10 cellular contexts compared by ENCODE assay signal in genomic region chr2:144183744-144184143, GRCh38.
A peak's percentile ranks its signal among the peaks of the same experiment; 100 is the strongest.
DNase-seq lines count a peak whose midpoint lies in the region; ATAC-seq, FAIRE-seq and TF ChIP-seq lines count a peak whose summit lies in the region.
"Had no signal": no experiment of that assay in that cellular context is flagged by ENCODE, and none has a peak within 500 bp of the region (broad histone marks: within the 10 kb centered on the region; RNA-seq: fewer than 3 reads in every experiment).

No MANE protein-coding gene starts in this region.

- H3K4me1 ChIP-seq in SK-N-SH (ENCODE audit: control insufficient read depth in 1 of 2, insufficient read depth in 2 of 2, low read depth in 1 of 2, low read length in 1 of 2) (no peaks in the 10 kb centered on the region; a peak in 2 of 4 replicates), HepG2 (ENCODE audit: insufficient read depth, low read length) (no peaks in the 10 kb centered on the region)

- H2AFZ ChIP-seq in SK-N-SH (ENCODE audit: low read depth) (no peak overlapping the region), HepG2 (ENCODE audit: low read length) (no peak overlapping the region)

- H3F3A ChIP-seq in SK-N-SH (replicated peaks; ENCODE audit: insufficient read depth): no peaks in the 10 kb centered on the region

- TF ChIP-seq EP300 in SK-N-SH (IDR thresholded peaks at IDR 0.05; ENCODE audit: borderline replicate concordance in 1 of 2, low read depth in 1 of 2, low read length in 1 of 2) (no peak), HepG2 (IDR thresholded peaks at IDR 0.05; ENCODE audit: low read depth in 2 of 2, low read length in 2 of 2) (no peak), HepG2 (CRISPR knock-in tag; IDR thresholded peaks at IDR 0.05; ENCODE audit: borderline replicate concordance) (no peak)

- peaks cover 4% of the 10 kb centered on the region for H3K36me3 Mint-ChIP-seq in memory B cell

- H3K4me1 Mint-ChIP-seq in memory B cell: peaks cover 16% of the 10 kb centered on the region

- ATAC-seq in HG03442 (IDR thresholded peaks at IDR 0.05; ENCODE audit: unreplicated experiment) (peak; percentile 100), memory B cell (ENCODE audit: low read depth) (peak; percentile 98), HepG2 (no peak)

- H3K9me2 ChIP-seq in SK-N-SH: no peaks in the 10 kb centered on the region

- H3K36me3 ChIP-seq in SK-N-SH (replicated peaks in 1 of 2; ENCODE audit: control insufficient read depth in 1 of 2, insufficient read depth in 2 of 2, low read length in 1 of 2) (no peaks in the 10 kb centered on the region), HepG2 (replicated peaks in 1 of 2; ENCODE audit: control insufficient read depth in 1 of 2, insufficient read depth in 2 of 2, low read length in 2 of 2) (no peaks in the 10 kb centered on the region)
- H3K36me3 ChIP-seq: upper lobe of left lung had no signal

- no peak for FAIRE-seq in HepG2 (lab: Jason Lieb, UNC)

- no peaks in the 10 kb centered on the region for H3K9me3 Mint-ChIP-seq in memory B cell

- H3K79me2 ChIP-seq in SK-N-SH (ENCODE audit: insufficient read depth): no peaks in the 10 kb centered on the region
- no peaks in the 10 kb centered on the region for H3K79me2 ChIP-seq in HepG2 (ENCODE audit: insufficient read depth, low read length)

- DNase-seq in DMS 273 (lab: John Stamatoyannopoulos, UW; ENCODE audit: unreplicated experiment): peak; percentile 27
- no peak for DNase-seq in DMS 273 treated with DMSO at 0.1 percent for 48 hours (lab: John Stamatoyannopoulos, UW)
- DNase-seq in activated CD8-positive, alpha-beta memory T cell treated with anti-CD3 and anti-CD28 coated beads, Interleukin-2, amount 50 U/mL, for 4 hours: peak; percentile 74
- peak; percentile 42 to 59 for DNase-seq in memory B cell (ENCODE audit: low spot score in 2 of 2)
- no peak for DNase-seq in SK-N-SH
- no peak for DNase-seq in HepG2 (ENCODE audit: low spot score)
- DNase-seq in SIG-M5 treated with dmso at 0.1 percent for 504 hours (lab: John Stamatoyannopoulos, UW; ENCODE audit: unreplicated experiment): no peak

- no peaks in the 10 kb centered on the region for H3K27me3 ChIP-seq in SK-N-SH (ENCODE audit: insufficient read depth)
- no peaks in the 10 kb centered on the region for H3K27me3 ChIP-seq in HepG2 (ENCODE audit: control insufficient read depth in 1 of 2, insufficient read depth in 2 of 2, low read length in 2 of 2)
- H3K27me3 ChIP-seq: upper lobe of left lung had no signal

- H3K9ac ChIP-seq in SK-N-SH: no peak overlapping the region
- H3K9ac ChIP-seq in HepG2 (ENCODE audit: insufficient read depth, low read depth, low read length): no peak overlapping the region

- intact Hi-C loops in HepG2 (cut with micrococcal nuclease; ENCODE audit: unreplicated experiment): no loop called here

- H3K9me3 ChIP-seq in SK-N-SH (no peaks in the 10 kb centered on the region), HepG2 (ENCODE audit: low read length) (no peaks in the 10 kb centered on the region)
- H3K9me3 ChIP-seq: upper lobe of left lung had no signal

- H4K20me1 ChIP-seq in SK-N-SH (ENCODE audit: insufficient read depth): no peaks in the 10 kb centered on the region
- no peaks in the 10 kb centered on the region for H4K20me1 ChIP-seq in HepG2 (ENCODE audit: insufficient read depth, low read length)

- CTCF ChIA-PET in SK-N-SH (lab: Yijun Ruan, JAX) (interaction anchor here (1.4 to 1.6 kb wide), 2 partner anchors 10 to 265 kb away, joined by 3 to 4 read pairs; no protein-coding TSS in a partner anchor), HepG2 (lab: Yijun Ruan, JAX; ENCODE audit: low intra/inter-chr PET ratio, low total read pairs) (no interaction called here)

- H3K4me2 ChIP-seq in SK-N-SH: no peak overlapping the region
- no peak overlapping the region for H3K4me2 ChIP-seq in HepG2 (ENCODE audit: low read depth, low read length)

- TF ChIP-seq RAD21 in SK-N-SH (IDR thresholded peaks at IDR 0.05; ENCODE audit: low read length) (no peak), HepG2 (CRISPR knock-in tag; IDR thresholded peaks at IDR 0.05) (no peak)

- POLR2A ChIA-PET in SK-N-SH (lab: Yijun Ruan, JAX): no interaction called here
- POLR2A ChIA-PET in HepG2 (lab: Yijun Ruan, JAX): no interaction called here

- TF ChIP-seq CTCF in SK-N-SH (IDR thresholded peaks at IDR 0.05) (no peak), HepG2 (CRISPR knock-in tag; IDR thresholded peaks at IDR 0.05) (no peak)

- H3K4me3 ChIP-seq in SK-N-SH (ENCODE audit: low read depth in 2 of 2, low read length in 1 of 2): no peak overlapping the region
- H3K4me3 ChIP-seq in HepG2 (replicated peaks in 1 of 3; ENCODE audit: insufficient read depth in 1 of 3, low read depth in 2 of 3, low read length in 3 of 3): no peak overlapping the region

- peak overlapping the region; percentile 73 for H3K27ac Mint-ChIP-seq in memory B cell

- H3K27ac ChIP-seq in SK-N-SH (ENCODE audit: low read depth in 2 of 2, low read length in 1 of 2): no peak overlapping the region
- no peak overlapping the region for H3K27ac ChIP-seq in HepG2 (ENCODE audit: extremely low read length, insufficient read depth, low read length)
- H3K27ac ChIP-seq: 22Rv1, upper lobe of left lung had no signal

- in situ Hi-C loops in HepG2 (cut with HindIII; ENCODE audit: extremely low pct_ligation_motif_present, low pct_unique_long_range_greater_than_20kb): no loop called here

- H3K4me3 Mint-ChIP-seq in memory B cell: peak overlapping the region; percentile 83

- WGBS in SK-N-SH (ENCODE audit: low lambda C conversion rate): 94% methylated on average over 9 of the region's 9 CpGs
- WGBS in HepG2 (ENCODE audit: low lambda C conversion rate): 94% methylated on average over 9 of the region's 9 CpGs

- BruUV-seq in HepG2 (replicated peaks; lab: Mats Ljungman, UMichigan): no TSS peak

- no peak for TF ChIP-seq POLR2A in HepG2 (IDR thresholded peaks at IDR 0.05; ENCODE audit: insufficient read depth in 1 of 2, low read depth in 2 of 2, low read length in 2 of 2)

- peaks cover 3% of the 10 kb centered on the region for H3K27me3 Mint-ChIP-seq in memory B cell

TF ChIP-seq in SK-N-SH, 30 proteins besides CTCF, POLR2A, EP300 and RAD21 (continues in another document):
- TF ChIP-seq, protein P1, sequence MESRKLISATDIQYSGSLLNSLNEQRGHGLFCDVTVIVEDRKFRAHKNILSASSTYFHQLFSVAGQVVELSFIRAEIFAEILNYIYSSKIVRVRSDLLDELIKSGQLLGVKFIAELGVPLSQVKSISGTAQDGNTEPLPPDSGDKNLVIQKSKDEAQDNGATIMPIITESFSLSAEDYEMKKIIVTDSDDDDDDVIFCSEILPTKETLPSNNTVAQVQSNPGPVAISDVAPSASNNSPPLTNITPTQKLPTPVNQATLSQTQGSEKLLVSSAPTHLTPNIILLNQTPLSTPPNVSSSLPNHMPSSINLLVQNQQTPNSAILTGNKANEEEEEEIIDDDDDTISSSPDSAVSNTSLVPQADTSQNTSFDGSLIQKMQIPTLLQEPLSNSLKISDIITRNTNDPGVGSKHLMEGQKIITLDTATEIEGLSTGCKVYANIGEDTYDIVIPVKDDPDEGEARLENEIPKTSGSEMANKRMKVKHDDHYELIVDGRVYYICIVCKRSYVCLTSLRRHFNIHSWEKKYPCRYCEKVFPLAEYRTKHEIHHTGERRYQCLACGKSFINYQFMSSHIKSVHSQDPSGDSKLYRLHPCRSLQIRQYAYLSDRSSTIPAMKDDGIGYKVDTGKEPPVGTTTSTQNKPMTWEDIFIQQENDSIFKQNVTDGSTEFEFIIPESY (IDR thresholded peaks at IDR 0.05; ENCODE audit: borderline replicate concordance, low read depth): no peak
- TF ChIP-seq ELF1 (IDR thresholded peaks at IDR 0.05) (no peak), YY1 (IDR thresholded peaks at IDR 0.05; ENCODE audit: low read depth) (no peak), JUND (IDR thresholded peaks at IDR 0.05) (no peak), EZH2phosphoT487 (IDR thresholded peaks at IDR 0.05; ENCODE audit: borderline replicate concordance, low read depth) (no peak), MXI1 (IDR thresholded peaks at IDR 0.05; ENCODE audit: low read depth, low read length) (no peak)

TF ChIP-seq in HepG2, 621 proteins besides CTCF, POLR2A, EP300 and RAD21 (continues in another document):
- TF ChIP-seq SRSF4 (IDR thresholded peaks at IDR 0.05; ENCODE audit: low read depth, low read length, poor library complexity, severe bottlenecking) (no peak), CEBPB (IDR thresholded peaks at IDR 0.05; ENCODE audit: borderline replicate concordance, low read depth, low read length) (no peak), RBFOX2 (IDR thresholded peaks at IDR 0.05; ENCODE audit: low read depth, low read length) (no peak), RARG (CRISPR knock-in tag; IDR thresholded peaks at IDR 0.05; ENCODE audit: low read depth) (no peak), FOXO1 (CRISPR knock-in tag; IDR thresholded peaks at IDR 0.05) (no peak), PBX3 (CRISPR knock-in tag; IDR thresholded peaks at IDR 0.05; ENCODE audit: borderline replicate concordance) (no peak), ZNF724P (CRISPR knock-in tag; IDR thresholded peaks at IDR 0.05; ENCODE audit: borderline replicate concordance) (no peak), CREB3 (CRISPR knock-in tag; IDR thresholded peaks at IDR 0.05) (no peak), HDAC6 (IDR thresholded peaks at IDR 0.05; ENCODE audit: low read depth, low read length) (no peak)

Comparison
In these comparisons a context has a peak if more than half of its experiments do, and no peak if none do; other contexts are left out.
1. DNase-seq: peak in DMS 273 (single experiment), activated CD8-positive, alpha-beta memory T cell treated with anti-CD3 and anti-CD28 coated beads, Interleukin-2, amount 50 U/mL, for 4 hours (single experiment) and memory B cell (2 of 2); none in DMS 273 treated with DMSO at 0.1 percent for 48 hours (single experiment), SK-N-SH (single experiment), HepG2 (single experiment) and SIG-M5 treated with dmso at 0.1 percent for 504 hours (single experiment).